In genomic region chr1:175683491-175684175, GRCh38 we compare ENCODE assay signal across 24 cellular contexts. TPM values are rescaled to one million over a fixed set of nuclear protein-coding genes. Genes with fewer than 3 reads are reported as not detected.
"Had no signal": no experiment of that assay in that cellular context is flagged by ENCODE, and none has a peak within 500 bp of the region (broad histone marks: within the 10 kb centered on the region; RNA-seq: fewer than 3 reads in every experiment).

No MANE protein-coding gene starts in this region.

- H3K36me3 ChIP-seq: brain microvascular endothelial cell, cardiac muscle cell, MG63 had no signal

- H3K27ac ChIP-seq: brain microvascular endothelial cell, cardiac muscle cell had no signal

- H3K9me3 ChIP-seq: MG63 had no signal

- H3K4me3 ChIP-seq: cardiac muscle cell, MG63 had no signal

- H3K27me3 ChIP-seq: brain microvascular endothelial cell, cardiac muscle cell, MG63 had no signal

- DNase-seq: activated B cell treated with CpG ODN at 0.5 μM for 24 hours; activated CD4-positive, alpha-beta T cell treated with anti-CD3 and anti-CD28 coated beads, Interleukin-2, amount 10 ng/mL, durations not matched to agents 7 days and 5 days; activated CD8-positive, alpha-beta memory T cell treated with anti-CD3 and anti-CD28 coated beads, Interleukin-2, amount 50 U/mL, for 4 hours; activated CD8-positive, alpha-beta T cell treated with anti-CD3 and anti-CD28 coated beads for 36 hours; activated gamma-delta T cell treated with Interleukin-2 at 50 U/mL for 16 hours; activated naive CD4-positive, alpha-beta T cell treated with anti-CD3 and anti-CD28 coated beads, Interleukin-2, amount 10 ng/mL, durations not matched to agents 7 days and 5 days; activated naive CD8-positive, alpha-beta T cell treated with anti-CD3 and anti-CD28 coated beads for 36 hours; activated T-cell treated with anti-CD3 and anti-CD28 coated beads, Interleukin-2, amount 50 U/mL, for 72 hours; brain microvascular endothelial cell; MG63; MV-4-11; NCI-H1092 treated with DMSO at 0.1 percent for 48 hours; NCI-H1417 treated with DMSO at 0.1 percent for 48 hours; NCI-H187 treated with DMSO at 0.1 percent for 48 hours; NCI-H2081 treated with DMSO at 0.1 percent for 48 hours; NCI-H2171 treated with DMSO at 0.1 percent for 48 hours; NCI-H226; NCI-H69; NK-92 treated with Interleukin-12 subunit alpha and Interleukin-12 subunit beta, amount 100 ng/mL, for 24 hours; PC-3; SHP77 treated with DMSO at 0.1 percent for 48 hours had no signal

- ATAC-seq: activated CD8-positive, alpha-beta T cell treated with anti-CD3 and anti-CD28 coated beads for 36 hours; activated T-cell treated with anti-CD3 and anti-CD28 coated beads, Interleukin-2, amount 50 U/mL, for 72 hours; PC-3 had no signal

RNA-seq across cellular contexts. Expression of gene TNR, which starts 59.8 kb away (rescaled TPM):
- total RNA-seq: activated CD4-positive, alpha-beta T cell treated with anti-CD3 and anti-CD28 coated beads, Interleukin-2, amount 10 ng/mL, durations not matched to agents 7 days and 5 days; activated CD8-positive, alpha-beta T cell treated with anti-CD3 and anti-CD28 coated beads for 36 hours; activated naive CD8-positive, alpha-beta T cell treated with anti-CD3 and anti-CD28 coated beads for 36 hours; activated T-cell treated with anti-CD3 and anti-CD28 coated beads, Interleukin-2, amount 50 U/mL, for 72 hours; NCI-H460; PC-3; SK-MEL-5 had no signal
- polyA plus RNA-seq: cardiac muscle cell had no signal
